ENCODE assay signal across 17 cellular contexts in the genomic region with DNA sequence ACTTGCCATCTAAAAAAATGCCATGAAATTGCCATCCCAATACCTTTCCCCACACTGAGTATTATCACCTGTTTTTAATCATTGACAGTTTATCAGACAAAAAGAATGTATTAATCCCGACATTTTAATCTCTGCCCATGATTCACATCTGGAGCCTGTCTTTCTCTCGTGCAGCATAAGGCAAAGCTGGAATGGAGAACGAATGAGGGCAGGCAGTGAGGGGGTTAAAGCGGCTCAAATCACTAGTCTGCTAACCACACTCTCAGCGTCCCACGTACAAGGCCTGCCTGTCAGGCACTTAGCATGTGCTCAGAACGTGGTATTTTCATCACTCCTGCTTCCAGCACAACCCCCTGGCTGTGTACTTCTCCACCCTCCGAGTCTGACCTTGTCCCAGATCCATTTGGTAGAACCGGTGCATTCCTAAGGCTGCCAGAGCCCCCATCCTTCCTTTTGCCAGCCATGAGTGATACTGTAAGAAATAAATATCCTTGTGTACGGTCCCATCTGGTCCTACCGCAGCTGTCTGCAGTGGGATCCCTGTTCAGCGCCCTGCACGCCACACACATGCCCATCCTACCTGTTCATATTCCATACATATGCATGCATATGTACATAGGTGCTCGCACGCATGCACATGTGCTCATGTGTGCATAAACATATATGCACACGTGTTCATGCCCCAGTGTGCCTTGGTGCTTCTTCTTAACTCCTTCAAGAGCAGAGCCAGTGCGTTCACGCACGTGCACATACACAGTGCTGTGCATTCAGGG. TPM values are rescaled to one million over a fixed set of nuclear protein-coding genes. Genes with fewer than 3 reads are reported as not detected.
DNase-seq lines count a peak whose midpoint lies in the region; ATAC-seq and TF ChIP-seq lines count a peak whose summit lies in the region.
"Had no signal": no experiment of that assay in that cellular context is flagged by ENCODE, and none has a peak within 500 bp of the region (broad histone marks: within the 10 kb centered on the region; RNA-seq: fewer than 3 reads in every experiment).

No MANE protein-coding gene starts in this region.

- H2BK120ac ChIP-seq in IMR-90 (ENCODE audit: low read depth, low read length) (no peak overlapping the region), mesendoderm (ENCODE audit: low read depth, low read length) (no peak overlapping the region), trophoblast cell (ENCODE audit: insufficient read depth, low read length, poor library complexity) (no peak overlapping the region)

- H4K8ac ChIP-seq in IMR-90 (ENCODE audit: low read depth in 2 of 2, low read length in 2 of 2), result peak overlapping the region in 1 of 2 experiments; percentile 7; a peak in 3 of 4 replicates
- H4K8ac ChIP-seq in mesendoderm (ENCODE audit: low read depth, low read length), result no peak overlapping the region
- H4K8ac ChIP-seq in trophoblast cell (ENCODE audit: low read depth, low read length), result no peak overlapping the region

- no peak for DNase-seq in IMR-90
- DNase-seq in caudate nucleus (lab: John Stamatoyannopoulos, UW), result no peak
- DNase-seq in mesendoderm, result no peak
- DNase-seq in inferior parietal cortex (ENCODE audit: extremely low spot score), result no peak
- no peak for DNase-seq in trophoblast cell
- no peak for DNase-seq in CD8-positive, alpha-beta T cell
- DNase-seq: activated CD4-positive, CD25-positive, alpha-beta regulatory T cell; activated CD8-positive, alpha-beta memory T cell treated with anti-CD3 and anti-CD28 coated beads for 24 hours; left ventricle myocardium superior; naive thymus-derived CD8-positive, alpha-beta T cell; NCI-H1436 treated with DMSO at 0.1 percent for 48 hours; NCI-H226; stimulated activated CD4-positive, alpha-beta T cell treated with anti-CD3 and anti-CD28 coated beads, Interleukin-15, amount 100 ng/mL, for 24 hours; stimulated activated naive CD4-positive, alpha-beta T cell treated with Interleukin-2 at 50 U/mL for 16 hours; T-helper 17 cell had no signal

- H3K4me3 ChIP-seq in IMR-90 (ENCODE audit: insufficient read depth, low read depth, low read length) (no peak overlapping the region), mesendoderm (ENCODE audit: low read length) (no peak overlapping the region), trophoblast cell (ENCODE audit: low read depth, low read length) (no peak overlapping the region)
- no peak overlapping the region for H3K4me3 ChIP-seq in CD8-positive, alpha-beta T cell (ENCODE audit: low read depth, low read length)

- H3K4ac ChIP-seq in IMR-90 (ENCODE audit: low read depth, low read length), result peak overlapping the region; percentile 42
- no peak overlapping the region for H3K4ac ChIP-seq in mesendoderm (ENCODE audit: low read depth, low read length)
- H3K4ac ChIP-seq in trophoblast cell (ENCODE audit: low read depth, low read length), result no peak overlapping the region

- H3K4me1 Mint-ChIP-seq in stimulated activated memory B cell treated with anti-CD40 and anti-IgM and Interleukin-4, amounts not matched to agents 10 μg/mL and 1 μg/mL and 100 μg/mL, for 72 hours, result no peaks in the 10 kb centered on the region
- H3K4me1 Mint-ChIP-seq in CD8-positive, alpha-beta T cell (ENCODE audit: low read depth), result no peaks in the 10 kb centered on the region
- H3K4me1 Mint-ChIP-seq: naive thymus-derived CD8-positive, alpha-beta T cell had no signal

- no peak for TF ChIP-seq CTCF in IMR-90 (conservative IDR thresholded peaks at IDR 0.05; ENCODE audit: low read depth, low read length)
- no peak for TF ChIP-seq CTCF in CD8-positive, alpha-beta T cell (IDR thresholded peaks at IDR 0.05)

- H3K27ac ChIP-seq in IMR-90 (ENCODE audit: insufficient read depth, low read length) (peak overlapping the region; percentile 84), caudate nucleus (ENCODE audit: low read depth, low read length) (peak overlapping the region; percentile 10), mesendoderm (ENCODE audit: low read depth, low read length) (peak overlapping the region; percentile 16), trophoblast cell (ENCODE audit: low read depth, low read length) (no peak overlapping the region)
- no peak overlapping the region for H3K27ac ChIP-seq in CD8-positive, alpha-beta T cell (ENCODE audit: low read depth, low read length)

- H3K79me1 ChIP-seq in IMR-90 (ENCODE audit: low read depth in 1 of 2, low read length in 2 of 2) (peaks cover 27 to 58% of the 10 kb centered on the region in 2 experiments), mesendoderm (ENCODE audit: low read length) (no peaks in the 10 kb centered on the region), trophoblast cell (ENCODE audit: low read length) (peaks cover 12% of the 10 kb centered on the region)

- intact Hi-C loops in IMR-90 (cut with micrococcal nuclease), result loop anchor here (2.0 to 5.0 kb wide), 3 partner anchors 35 to 60 kb away; partner anchors contain the start of genes FHAD1 and TMEM51
- intact Hi-C loops in CD8-positive, alpha-beta T cell (cut with DNase I, micrococcal nuclease), result no loop called here

- peak overlapping the region; percentile 14; the same call in 1 of the 2 replicates for H3K14ac ChIP-seq in IMR-90 (replicated peaks; ENCODE audit: low read depth, low read length)
- H3K14ac ChIP-seq in trophoblast cell (ENCODE audit: low read length), result no peak overlapping the region

- POLR2A ChIA-PET in IMR-90 (lab: Charles Lee; ENCODE audit: unreplicated experiment), result no interaction called here
- POLR2A ChIA-PET in CD8-positive, alpha-beta T cell (lab: Charles Lee), result no interaction called here

- CTCF ChIA-PET in IMR-90 (lab: Yijun Ruan, JAX), result interaction anchor here (1.8 kb wide), 1 partner anchor 9 kb away, joined by 4 read pairs; no protein-coding TSS in a partner anchor
- CTCF ChIA-PET in CD8-positive, alpha-beta T cell (lab: Charles Lee), result no interaction called here

- TF ChIP-seq POLR2A in IMR-90 (IDR thresholded peaks at IDR 0.05; ENCODE audit: low read depth, low read length), result no peak

- H4K91ac ChIP-seq in IMR-90 (ENCODE audit: insufficient read depth, low read depth, low read length), result 0 out of 2 replicates have a peak overlapping the region, but pooled peaks have one; percentile 1
- H4K91ac ChIP-seq in trophoblast cell (ENCODE audit: low read depth, low read length), result no peak overlapping the region

- no peaks in the 10 kb centered on the region for H3K9me3 Mint-ChIP-seq in stimulated activated memory B cell treated with anti-CD40 and anti-IgM and Interleukin-4, amounts not matched to agents 10 μg/mL and 1 μg/mL and 100 μg/mL, for 72 hours
- no peaks in the 10 kb centered on the region for H3K9me3 Mint-ChIP-seq in CD8-positive, alpha-beta T cell
- H3K9me3 Mint-ChIP-seq: naive thymus-derived CD8-positive, alpha-beta T cell had no signal

- dilution Hi-C loops in IMR-90 (cut with HindIII; ENCODE audit: low sequenced_read_pairs, unreplicated experiment), result no loop called here

- H2AK5ac ChIP-seq in IMR-90 (ENCODE audit: low read depth, low read length) (peak overlapping the region; percentile 37; the same call in 1 of the 2 replicates), mesendoderm (ENCODE audit: low read length) (no peak overlapping the region), trophoblast cell (ENCODE audit: low read length) (no peak overlapping the region)

- TF ChIP-seq RAD21 in IMR-90 (IDR thresholded peaks at IDR 0.05; ENCODE audit: low read length), result no peak

- H3K56ac ChIP-seq in IMR-90 (ENCODE audit: extremely low read depth, insufficient read depth, low read length) (no peak overlapping the region), mesendoderm (ENCODE audit: low read length) (no peak overlapping the region)

- no peaks in the 10 kb centered on the region for H3K79me2 ChIP-seq in mesendoderm (ENCODE audit: control insufficient read depth, insufficient read depth, low read length)
- H3K79me2 ChIP-seq in trophoblast cell (ENCODE audit: control insufficient read depth, insufficient read depth, low read length, poor library complexity), result peaks cover 5% of the 10 kb centered on the region

- in situ Hi-C loops in IMR-90 (cut with MboI; ENCODE audit: low sequenced_read_pairs), result no loop called here

- BruUV-seq in IMR-90 (replicated peaks; lab: Mats Ljungman, UMichigan), result no TSS peak

- H3K18ac ChIP-seq in IMR-90 (ENCODE audit: low read depth, low read length) (peak overlapping the region; percentile 73), mesendoderm (ENCODE audit: low read length) (no peak overlapping the region), trophoblast cell (ENCODE audit: low read length) (no peak overlapping the region)

- ATAC-seq in IMR-90 (ENCODE audit: low read depth) (no peak), GM18517 (IDR thresholded peaks at IDR 0.05; ENCODE audit: unreplicated experiment) (no peak)
- peak; percentile 56 for ATAC-seq in stimulated activated memory B cell treated with anti-CD40 and anti-IgM and Interleukin-4, amounts not matched to agents 10 μg/mL and 1 μg/mL and 100 μg/mL, for 72 hours
- ATAC-seq in CD8-positive, alpha-beta T cell, result no peak
- ATAC-seq: left ventricle myocardium superior; naive thymus-derived CD8-positive, alpha-beta T cell; T-helper 17 cell had no signal

- H3K23ac ChIP-seq in IMR-90 (ENCODE audit: low read depth, low read length), result peak overlapping the region; percentile 5; the same call in 1 of the 2 replicates
- H3K23ac ChIP-seq in mesendoderm (ENCODE audit: low read length), result no peak overlapping the region
- no peak overlapping the region for H3K23ac ChIP-seq in trophoblast cell (ENCODE audit: low read length)

- H2AK9ac ChIP-seq in IMR-90 (replicated peaks; ENCODE audit: low read depth, low read length, poor library complexity), result no peak overlapping the region

- H2AFZ ChIP-seq in IMR-90 (replicated peaks; ENCODE audit: low read length, poor library complexity), result no peak overlapping the region
- H2AFZ ChIP-seq in trophoblast cell (ENCODE audit: insufficient read depth, low read length, poor library complexity), result no peak overlapping the region

- no peak overlapping the region for H3K4me3 Mint-ChIP-seq in stimulated activated memory B cell treated with anti-CD40 and anti-IgM and Interleukin-4, amounts not matched to agents 10 μg/mL and 1 μg/mL and 100 μg/mL, for 72 hours
- no peak overlapping the region for H3K4me3 Mint-ChIP-seq in CD8-positive, alpha-beta T cell
- H3K4me3 Mint-ChIP-seq: naive thymus-derived CD8-positive, alpha-beta T cell; T-helper 17 cell had no signal

- H3K9me3 ChIP-seq in IMR-90 (ENCODE audit: control insufficient read depth, insufficient read depth, low read length) (no peaks in the 10 kb centered on the region), trophoblast cell (ENCODE audit: insufficient read depth, low read depth, low read length) (peaks cover 4% of the 10 kb centered on the region)
- no peaks in the 10 kb centered on the region for H3K9me3 ChIP-seq in CD8-positive, alpha-beta T cell (ENCODE audit: low read length)

- peaks cover 18% of the 10 kb centered on the region; the same call in 1 of the 2 replicates for H4K20me1 ChIP-seq in IMR-90 (ENCODE audit: insufficient read depth, low read length)

- H2BK5ac ChIP-seq in IMR-90 (ENCODE audit: low read depth, low read length, poor library complexity, severe bottlenecking) (peak overlapping the region; percentile 9), mesendoderm (ENCODE audit: low read length) (no peak overlapping the region), trophoblast cell (ENCODE audit: low read depth, low read length, poor library complexity) (no peak overlapping the region)

- no peak overlapping the region for H4K12ac ChIP-seq in trophoblast cell (ENCODE audit: low read depth, low read length)

- peaks cover 26% of the 10 kb centered on the region for H3K4me1 ChIP-seq in IMR-90 (ENCODE audit: control insufficient read depth, insufficient read depth, low read length)
- peaks cover under 1% of the 10 kb centered on the region for H3K4me1 ChIP-seq in mesendoderm (ENCODE audit: control insufficient read depth, low read depth, low read length)
- peaks cover 21% of the 10 kb centered on the region in 2 experiments for H3K4me1 ChIP-seq in trophoblast cell (ENCODE audit: control insufficient read depth in 1 of 2, insufficient read depth in 2 of 2, low read length in 2 of 2)
- no peaks in the 10 kb centered on the region for H3K4me1 ChIP-seq in CD8-positive, alpha-beta T cell (ENCODE audit: insufficient read depth, low read length)

- peak overlapping the region; percentile 51 for H3K4me2 ChIP-seq in IMR-90 (ENCODE audit: low read depth, low read length)
- H3K4me2 ChIP-seq in mesendoderm (ENCODE audit: low read length), result no peak overlapping the region
- no peak overlapping the region for H3K4me2 ChIP-seq in trophoblast cell (ENCODE audit: low read length)

- no peak overlapping the region for H2BK20ac ChIP-seq in IMR-90 (ENCODE audit: low read depth, low read length)

- H2BK15ac ChIP-seq in IMR-90 (ENCODE audit: low read depth, low read length) (peak overlapping the region; percentile 12; the same call in 1 of the 3 replicates), mesendoderm (replicated peaks; ENCODE audit: low read depth) (no peak overlapping the region)

- 90% methylated on average over 5 of the region's 19 CpGs; no CpG with 5 or more reads in 1 of the 2 experiments for WGBS in IMR-90 (ENCODE audit: extremely low coverage in 2 of 2, insufficient read length in 1 of 2), 2 experiments
- no CpG with 5 or more reads among the region's 19 CpGs for WGBS in mesendoderm (ENCODE audit: extremely low coverage, insufficient coverage, low lambda C conversion rate)
- WGBS in trophoblast cell (ENCODE audit: extremely low coverage, insufficient coverage, insufficient read length), result no CpG with 5 or more reads among the region's 19 CpGs

- no peaks in the 10 kb centered on the region for H3K27me3 ChIP-seq in IMR-90 (ENCODE audit: control insufficient read depth, insufficient read depth, low read length)
- H3K27me3 ChIP-seq in mesendoderm (ENCODE audit: insufficient read depth, low read length, poor library complexity), result no peaks in the 10 kb centered on the region
- H3K27me3 ChIP-seq in trophoblast cell (ENCODE audit: insufficient read depth, low read length), result no peaks in the 10 kb centered on the region
- H3K27me3 ChIP-seq in CD8-positive, alpha-beta T cell (ENCODE audit: insufficient read depth, low read length), result no peaks in the 10 kb centered on the region

- H2BK12ac ChIP-seq in trophoblast cell (ENCODE audit: low read length), result no peak overlapping the region

- peak overlapping the region; percentile 39; the same call in 1 of the 2 replicates for H4K5ac ChIP-seq in IMR-90 (ENCODE audit: low read depth, low read length)
- no peak overlapping the region for H4K5ac ChIP-seq in mesendoderm (ENCODE audit: low read length)

- no peak overlapping the region for H3K27ac Mint-ChIP-seq in stimulated activated memory B cell treated with anti-CD40 and anti-IgM and Interleukin-4, amounts not matched to agents 10 μg/mL and 1 μg/mL and 100 μg/mL, for 72 hours
- H3K27ac Mint-ChIP-seq in CD8-positive, alpha-beta T cell, result no peak overlapping the region
- H3K27ac Mint-ChIP-seq: naive thymus-derived CD8-positive, alpha-beta T cell; T-helper 17 cell had no signal

- H3K36me3 Mint-ChIP-seq in stimulated activated memory B cell treated with anti-CD40 and anti-IgM and Interleukin-4, amounts not matched to agents 10 μg/mL and 1 μg/mL and 100 μg/mL, for 72 hours, result no peaks in the 10 kb centered on the region
- H3K36me3 Mint-ChIP-seq in CD8-positive, alpha-beta T cell, result no peaks in the 10 kb centered on the region
- H3K36me3 Mint-ChIP-seq: naive thymus-derived CD8-positive, alpha-beta T cell had no signal

- H3K36me3 ChIP-seq in IMR-90 (ENCODE audit: control insufficient read depth, insufficient read depth, low read length) (peaks cover 7% of the 10 kb centered on the region; the same call in 1 of the 2 replicates), mesendoderm (ENCODE audit: control insufficient read depth, insufficient read depth, low read length) (no peaks in the 10 kb centered on the region), trophoblast cell (ENCODE audit: control insufficient read depth in 1 of 2, insufficient read depth in 2 of 2, low read length in 2 of 2) (no peaks in the 10 kb centered on the region)
- H3K36me3 ChIP-seq in CD8-positive, alpha-beta T cell (ENCODE audit: insufficient read depth, low read length), result no peaks in the 10 kb centered on the region

- H3K27me3 Mint-ChIP-seq in stimulated activated memory B cell treated with anti-CD40 and anti-IgM and Interleukin-4, amounts not matched to agents 10 μg/mL and 1 μg/mL and 100 μg/mL, for 72 hours, result peaks cover 44% of the 10 kb centered on the region
- peaks cover 10% of the 10 kb centered on the region for H3K27me3 Mint-ChIP-seq in CD8-positive, alpha-beta T cell (ENCODE audit: low read depth)

- H3K9ac ChIP-seq in IMR-90 (ENCODE audit: low read depth, low read length), result peak overlapping the region; percentile 36; the same call in 1 of the 2 replicates
- no peak overlapping the region for H3K9ac ChIP-seq in mesendoderm (ENCODE audit: low read length)
- H3K9ac ChIP-seq in trophoblast cell (ENCODE audit: low read length), result no peak overlapping the region

- H3K9me1 ChIP-seq in IMR-90 (ENCODE audit: insufficient read depth, low read length), result peaks cover 24% of the 10 kb centered on the region

RNA-seq across cellular contexts. Expression of gene FHAD1, which starts 34.6 kb away (rescaled TPM):
- total RNA-seq in IMR-90 (2012; rRNA removed), result not detected in 2 replicates
- not detected in 2 replicates for polyA plus RNA-seq in IMR-90 (2012; rRNA removed)
- polyA plus RNA-seq in IMR-90 (2012; cell fraction: cytosol; rRNA removed), result 0.01 and 0.04 TPM in 2 replicates
- polyA plus RNA-seq in IMR-90 (2012; cell fraction: nucleus; rRNA removed; ENCODE audit: low replicate concordance), result 0.04 and 0.13 TPM in 2 replicates
- 0.48 TPM for polyA plus RNA-seq in mesendoderm (2013, experiment 1 of 2)
- 0.32 TPM for polyA plus RNA-seq in mesendoderm (2013, experiment 2 of 2)
- polyA plus RNA-seq in trophoblast cell (2013), result 0.06 and 0.11 TPM in 2 replicates
- total RNA-seq in CD8-positive, alpha-beta T cell, result not detected
- total RNA-seq: left ventricle myocardium superior; naive thymus-derived CD8-positive, alpha-beta T cell; T-helper 17 cell had no signal
- polyA plus RNA-seq: naive thymus-derived CD8-positive, alpha-beta T cell had no signal

RNA-seq across cellular contexts. Expression of gene TMEM51, which starts 58.9 kb away (rescaled TPM):
- 2.7 and 3.6 TPM in 2 replicates for total RNA-seq in IMR-90 (2012; rRNA removed)
- 10.2 and 11.6 TPM in 2 replicates for polyA plus RNA-seq in IMR-90 (2012; rRNA removed)
- polyA plus RNA-seq in IMR-90 (2012; cell fraction: cytosol; rRNA removed), result 12.3 and 20.7 TPM in 2 replicates
- 8.6 and 13.7 TPM in 2 replicates for polyA plus RNA-seq in IMR-90 (2012; cell fraction: nucleus; rRNA removed; ENCODE audit: low replicate concordance)
- 3.1 TPM for polyA plus RNA-seq in mesendoderm (2013, experiment 1 of 2)
- 3.1 TPM for polyA plus RNA-seq in mesendoderm (2013, experiment 2 of 2)
- polyA plus RNA-seq in trophoblast cell (2013), result 17.2 and 18.7 TPM in 2 replicates
- total RNA-seq in CD8-positive, alpha-beta T cell, result not detected
- total RNA-seq: naive thymus-derived CD8-positive, alpha-beta T cell; T-helper 17 cell had no signal
- polyA plus RNA-seq: naive thymus-derived CD8-positive, alpha-beta T cell had no signal

Comparison
In these comparisons a context has a peak if more than half of its experiments do, and no peak if none do; other contexts are left out.
1. H3K27ac ChIP-seq: peak in IMR-90 (single experiment), caudate nucleus (single experiment) and mesendoderm (single experiment); none in trophoblast cell (single experiment) and CD8-positive, alpha-beta T cell (single experiment).